In genomic region chr15:26711445-26711844, GRCh38 we compare ENCODE assay signal across 28 cellular contexts.
"Had no signal": no experiment of that assay in that cellular context is flagged by ENCODE, and none has a peak within 500 bp of the region (broad histone marks: within the 10 kb centered on the region; RNA-seq: fewer than 3 reads in every experiment).

No MANE protein-coding gene starts in this region.

- ATAC-seq: gastroesophageal sphincter; left cardiac atrium; left ventricle myocardium superior; naive thymus-derived CD4-positive, alpha-beta T cell; upper lobe of right lung had no signal

- H3K4me1 Mint-ChIP-seq: activated CD4-positive, alpha-beta memory T cell treated with anti-CD3 and anti-CD28 coated beads, Interleukin-2, amount 10 ng/mL, durations not matched to agents 7 days and 5 days; activated CD4-positive, alpha-beta T cell treated with anti-CD3 and anti-CD28 coated beads, Interleukin-2, amount 10 ng/mL, durations not matched to agents 7 days and 5 days; activated naive CD4-positive, alpha-beta T cell treated with anti-CD3 and anti-CD28 coated beads, Interleukin-2, amount 10 ng/mL, durations not matched to agents 7 days and 5 days; activated naive CD8-positive, alpha-beta T cell treated with anti-CD3 and anti-CD28 coated beads, Interleukin-2, amount 10 ng/mL, durations not matched to agents 7 days and 5 days; mesothelial cell of epicardium; naive thymus-derived CD4-positive, alpha-beta T cell had no signal

- H3K4me3 Mint-ChIP-seq: activated CD4-positive, alpha-beta memory T cell treated with anti-CD3 and anti-CD28 coated beads, Interleukin-2, amount 10 ng/mL, durations not matched to agents 7 days and 5 days; activated CD4-positive, alpha-beta T cell treated with anti-CD3 and anti-CD28 coated beads, Interleukin-2, amount 10 ng/mL, durations not matched to agents 7 days and 5 days; activated naive CD4-positive, alpha-beta T cell treated with anti-CD3 and anti-CD28 coated beads, Interleukin-2, amount 10 ng/mL, durations not matched to agents 7 days and 5 days; activated naive CD8-positive, alpha-beta T cell treated with anti-CD3 and anti-CD28 coated beads, Interleukin-2, amount 10 ng/mL, durations not matched to agents 7 days and 5 days; activated T-cell treated with anti-CD3 and anti-CD28 coated beads, Interleukin-2, amount 50 U/mL, for 24 hours; brain; mesothelial cell of epicardium; naive thymus-derived CD4-positive, alpha-beta T cell; T-helper 1 cell treated with Interleukin-12 subunit alpha and Interleukin-12 subunit beta and Interleukin-4 antibody, amounts not matched to agents 30 μg/mL and 1 μg/mL, for 36 hours had no signal

- DNase-seq: activated CD4-positive, alpha-beta memory T cell treated with anti-CD3 and anti-CD28 coated beads, Interleukin-2, amount 10 ng/mL, durations not matched to agents 7 days and 5 days; activated CD4-positive, alpha-beta T cell treated with anti-CD3 and anti-CD28 coated beads, Interleukin-2, amount 10 ng/mL, durations not matched to agents 7 days and 5 days; activated CD4-positive, CD25-positive, alpha-beta regulatory T cell treated with anti-CD3 and anti-CD28 coated beads, Interleukin-2, amount 50 U/mL, for 72 hours; activated CD8-positive, alpha-beta memory T cell treated with anti-CD3 and anti-CD28 coated beads, Interleukin-2, amount 50 U/mL, for 48 hours; activated gamma-delta T cell; activated naive CD4-positive, alpha-beta T cell treated with anti-CD3 and anti-CD28 coated beads, Interleukin-2, amount 10 ng/mL, durations not matched to agents 7 days and 5 days; activated naive CD8-positive, alpha-beta T cell treated with anti-CD3 and anti-CD28 coated beads, Interleukin-2, amount 10 ng/mL, durations not matched to agents 7 days and 5 days; activated T-cell treated with anti-CD3 and anti-CD28 coated beads, Interleukin-2, amount 50 U/mL, for 24 hours; cerebellar nuclear complex; colonic mucosa; effector memory CD4-positive, alpha-beta T cell; erythroblast; head of caudate nucleus; hypothalamus; left cardiac atrium; left ventricle myocardium superior; mammary epithelial cell; naive thymus-derived CD4-positive, alpha-beta T cell; stimulated activated CD4-positive, alpha-beta T cell treated with anti-CD3 and anti-CD28 coated beads, Interleukin-15, amount 100 ng/mL, for 24 hours; stimulated activated naive CD4-positive, alpha-beta T cell; T-helper 9 cell; tibial artery; upper lobe of right lung; WERI-Rb-1 had no signal

- H3K27ac Mint-ChIP-seq: activated CD4-positive, alpha-beta memory T cell treated with anti-CD3 and anti-CD28 coated beads, Interleukin-2, amount 10 ng/mL, durations not matched to agents 7 days and 5 days; activated CD4-positive, alpha-beta T cell treated with anti-CD3 and anti-CD28 coated beads, Interleukin-2, amount 10 ng/mL, durations not matched to agents 7 days and 5 days; activated naive CD4-positive, alpha-beta T cell treated with anti-CD3 and anti-CD28 coated beads, Interleukin-2, amount 10 ng/mL, durations not matched to agents 7 days and 5 days; activated naive CD8-positive, alpha-beta T cell treated with anti-CD3 and anti-CD28 coated beads, Interleukin-2, amount 10 ng/mL, durations not matched to agents 7 days and 5 days; activated T-cell treated with anti-CD3 and anti-CD28 coated beads, Interleukin-2, amount 50 U/mL, for 24 hours; mesothelial cell of epicardium; naive thymus-derived CD4-positive, alpha-beta T cell; T-helper 1 cell treated with Interleukin-12 subunit alpha and Interleukin-12 subunit beta and Interleukin-4 antibody, amounts not matched to agents 30 μg/mL and 1 μg/mL, for 36 hours had no signal

- H3K9me3 Mint-ChIP-seq: brain, mesothelial cell of epicardium had no signal

- H3K27me3 Mint-ChIP-seq: activated CD4-positive, alpha-beta memory T cell treated with anti-CD3 and anti-CD28 coated beads, Interleukin-2, amount 10 ng/mL, durations not matched to agents 7 days and 5 days; activated CD4-positive, alpha-beta T cell treated with anti-CD3 and anti-CD28 coated beads, Interleukin-2, amount 10 ng/mL, durations not matched to agents 7 days and 5 days; activated naive CD4-positive, alpha-beta T cell treated with anti-CD3 and anti-CD28 coated beads, Interleukin-2, amount 10 ng/mL, durations not matched to agents 7 days and 5 days; activated naive CD8-positive, alpha-beta T cell treated with anti-CD3 and anti-CD28 coated beads, Interleukin-2, amount 10 ng/mL, durations not matched to agents 7 days and 5 days; activated T-cell treated with anti-CD3 and anti-CD28 coated beads, Interleukin-2, amount 50 U/mL, for 24 hours; brain had no signal

- H3K36me3 Mint-ChIP-seq: activated naive CD4-positive, alpha-beta T cell treated with anti-CD3 and anti-CD28 coated beads, Interleukin-2, amount 10 ng/mL, durations not matched to agents 7 days and 5 days; mesothelial cell of epicardium; naive thymus-derived CD4-positive, alpha-beta T cell had no signal
